1 cellular context compared by ENCODE assay signal in the genomic region with DNA sequence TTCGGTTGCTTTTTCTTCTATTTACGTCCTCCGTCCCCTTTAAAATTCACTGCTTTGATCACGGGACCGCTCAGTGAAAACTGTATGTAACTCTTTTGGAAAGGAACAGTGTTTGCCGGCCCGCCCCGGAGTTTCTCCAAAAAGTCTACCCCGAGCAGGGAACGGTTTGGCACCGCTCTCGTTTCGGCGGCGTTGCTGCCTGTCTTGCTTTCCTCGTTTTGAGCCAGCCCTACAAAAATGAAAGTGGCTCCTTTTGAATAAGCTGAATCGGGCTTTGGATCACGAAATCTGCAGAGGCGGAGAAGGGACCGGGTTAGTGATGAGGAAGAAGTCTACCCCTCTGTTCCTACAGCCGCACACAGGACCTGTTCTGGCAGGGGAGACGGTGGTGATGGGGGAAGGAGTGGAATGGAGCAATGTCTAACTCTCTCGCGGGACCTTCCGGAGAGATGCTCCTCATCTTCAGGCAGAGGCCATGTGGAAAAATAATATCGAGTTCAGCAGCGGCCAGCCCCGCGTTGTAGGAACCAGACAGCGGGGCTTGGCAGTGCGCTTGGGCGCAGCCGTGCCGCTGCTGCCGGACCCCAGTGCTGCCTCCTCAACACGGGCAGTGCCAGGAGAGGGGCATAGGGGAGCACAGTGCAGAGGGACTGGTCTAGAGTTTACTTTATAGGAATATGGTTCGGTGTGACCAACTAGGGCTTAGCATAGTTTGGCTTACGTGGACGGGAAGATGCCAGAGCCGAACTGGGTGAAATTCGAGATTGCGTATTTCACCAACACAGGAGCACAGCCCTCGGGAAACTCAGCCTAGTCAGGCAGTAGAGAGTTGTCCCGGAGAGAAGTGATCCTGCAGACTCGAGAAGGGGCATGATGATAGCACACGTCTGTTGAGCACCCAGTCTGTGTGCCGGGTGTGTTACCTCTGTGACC.
TF ChIP-seq lines count a peak whose summit lies in the region.

No MANE protein-coding gene starts in this region.

TF ChIP-seq in SK-N-SH treated with all-trans-retinoic acid at 6 μM for 48 hours, 23 proteins besides CTCF, POLR2A, EP300 and RAD21 (continued from another document):
- TF ChIP-seq TSHZ2 (CRISPR knock-in tag; IDR thresholded peaks at IDR 0.05) (no peak), ZFP30 (CRISPR knock-in tag; IDR thresholded peaks at IDR 0.05) (no peak), TOX (CRISPR knock-in tag; IDR thresholded peaks at IDR 0.05; ENCODE audit: borderline replicate concordance) (no peak)
